14 cellular contexts compared by ENCODE assay signal in genomic region chr1:165949335-165950130, GRCh38.
DNase-seq lines count a peak whose midpoint lies in the region; ATAC-seq and TF ChIP-seq lines count a peak whose summit lies in the region.
"Had no signal": no experiment of that assay in that cellular context is flagged by ENCODE, and none has a peak within 500 bp of the region (broad histone marks: within the 10 kb centered on the region; RNA-seq: fewer than 3 reads in every experiment).

No MANE protein-coding gene starts in this region.

- CTCF ChIA-PET in activated naive CD4-positive, alpha-beta T cell treated with anti-CD3 and anti-CD28 coated beads, Interleukin-2, amount 10 ng/mL, durations not matched to agents 7 days and 5 days (lab: Charles Lee): interaction anchor here (1.0 kb wide), 1 partner anchor 7 kb away, joined by 3 read pairs; no protein-coding TSS in a partner anchor
- CTCF ChIA-PET in activated CD8-positive, alpha-beta memory T cell treated with anti-CD3 and anti-CD28 coated beads, Interleukin-2, amount 10 ng/mL, durations not matched to agents 7 days and 5 days (lab: Charles Lee): interaction anchor here (1.3 to 2.5 kb wide), 2 partner anchors 10 to 21 kb away, joined by 3 to 8 read pairs; no protein-coding TSS in a partner anchor

- peaks cover 21% of the 10 kb centered on the region for H3K27me3 Mint-ChIP-seq in activated naive CD4-positive, alpha-beta T cell treated with anti-CD3 and anti-CD28 coated beads, Interleukin-2, amount 10 ng/mL, durations not matched to agents 7 days and 5 days
- no peaks in the 10 kb centered on the region for H3K27me3 Mint-ChIP-seq in endodermal cell (ENCODE audit: insufficient read depth)
- H3K27me3 Mint-ChIP-seq in activated CD8-positive, alpha-beta memory T cell treated with anti-CD3 and anti-CD28 coated beads, Interleukin-2, amount 10 ng/mL, durations not matched to agents 7 days and 5 days: peaks cover 9% of the 10 kb centered on the region

- H3K4me3 ChIP-seq in endodermal cell (ENCODE audit: low read length) (no peak overlapping the region), smooth muscle cell (no peak overlapping the region)

- H3K4me1 ChIP-seq in endodermal cell (ENCODE audit: control insufficient read depth, insufficient read depth, low read length): no peaks in the 10 kb centered on the region
- no peaks in the 10 kb centered on the region for H3K4me1 ChIP-seq in smooth muscle cell (ENCODE audit: low read depth)

- DNase-seq in activated naive CD4-positive, alpha-beta T cell treated with anti-CD3 and anti-CD28 coated beads, Interleukin-2, amount 10 ng/mL, durations not matched to agents 7 days and 5 days: peak; percentile 34
- no peak for DNase-seq in activated naive CD4-positive, alpha-beta T cell treated with anti-CD3 and anti-CD28 coated beads, Interleukin-2, amount 50 U/mL, for 72 hours (ENCODE audit: low spot score in 2 of 2)
- DNase-seq in NCI-H1105 treated with DMSO at 0.1 percent for 48 hours (lab: John Stamatoyannopoulos, UW) (peak; percentile 91), endodermal cell (peak; percentile 89), smooth muscle cell (lab: John Stamatoyannopoulos, UW; ENCODE audit: unreplicated experiment) (peak; percentile 5), erythroblast (lab: John Stamatoyannopoulos, UW) (no peak)
- DNase-seq in activated CD8-positive, alpha-beta memory T cell treated with anti-CD3 and anti-CD28 coated beads, Interleukin-2, amount 10 ng/mL, durations not matched to agents 7 days and 5 days: no peak
- DNase-seq: DMS79 treated with DMSO at 0.1 percent for 48 hours; effector memory CD4-positive, alpha-beta T cell; left ventricle myocardium superior; NCI-H524 treated with DMSO at 0.1 percent for 48 hours; nucleus accumbens; stimulated activated CD4-positive, alpha-beta T cell treated with anti-CD3 and anti-CD28 coated beads, Interleukin-12 subunit alpha, Interleukin-12 subunit beta, amount 100 ng/mL, for 4 hours had no signal

- no peak overlapping the region for H3K4me2 ChIP-seq in smooth muscle cell

- no peak overlapping the region for H2AFZ ChIP-seq in smooth muscle cell (ENCODE audit: low read depth)

- no peaks in the 10 kb centered on the region for H3K9me3 Mint-ChIP-seq in activated naive CD4-positive, alpha-beta T cell treated with anti-CD3 and anti-CD28 coated beads, Interleukin-2, amount 10 ng/mL, durations not matched to agents 7 days and 5 days
- H3K9me3 Mint-ChIP-seq in activated naive CD4-positive, alpha-beta T cell treated with anti-CD3 and anti-CD28 coated beads, Interleukin-2, amount 50 U/mL, for 72 hours: no peaks in the 10 kb centered on the region
- no peaks in the 10 kb centered on the region for H3K9me3 Mint-ChIP-seq in endodermal cell
- H3K9me3 Mint-ChIP-seq in activated CD8-positive, alpha-beta memory T cell treated with anti-CD3 and anti-CD28 coated beads, Interleukin-2, amount 10 ng/mL, durations not matched to agents 7 days and 5 days (ENCODE audit: low read depth): no peaks in the 10 kb centered on the region

- no peak overlapping the region for H3K4me3 Mint-ChIP-seq in activated naive CD4-positive, alpha-beta T cell treated with anti-CD3 and anti-CD28 coated beads, Interleukin-2, amount 10 ng/mL, durations not matched to agents 7 days and 5 days
- H3K4me3 Mint-ChIP-seq in endodermal cell: no peak overlapping the region
- no peak overlapping the region for H3K4me3 Mint-ChIP-seq in activated CD8-positive, alpha-beta memory T cell treated with anti-CD3 and anti-CD28 coated beads, Interleukin-2, amount 10 ng/mL, durations not matched to agents 7 days and 5 days

- H3K27me3 ChIP-seq in endodermal cell (ENCODE audit: control insufficient read depth, insufficient read depth, low read length, poor library complexity, severe bottlenecking) (no peaks in the 10 kb centered on the region), smooth muscle cell (ENCODE audit: low read depth) (peaks cover 14% of the 10 kb centered on the region)

- no peak overlapping the region for H3K9ac ChIP-seq in endodermal cell (ENCODE audit: extremely low read depth, low read length, poor library complexity, severe bottlenecking)
- H3K9ac ChIP-seq in smooth muscle cell (ENCODE audit: low read depth): no peak overlapping the region

- no peaks in the 10 kb centered on the region for H3K4me1 Mint-ChIP-seq in activated naive CD4-positive, alpha-beta T cell treated with anti-CD3 and anti-CD28 coated beads, Interleukin-2, amount 10 ng/mL, durations not matched to agents 7 days and 5 days
- peaks cover 7% of the 10 kb centered on the region for H3K4me1 Mint-ChIP-seq in endodermal cell
- H3K4me1 Mint-ChIP-seq in activated CD8-positive, alpha-beta memory T cell treated with anti-CD3 and anti-CD28 coated beads, Interleukin-2, amount 10 ng/mL, durations not matched to agents 7 days and 5 days: no peaks in the 10 kb centered on the region

- no peak overlapping the region for H3K27ac Mint-ChIP-seq in activated naive CD4-positive, alpha-beta T cell treated with anti-CD3 and anti-CD28 coated beads, Interleukin-2, amount 10 ng/mL, durations not matched to agents 7 days and 5 days
- no peak overlapping the region for H3K27ac Mint-ChIP-seq in activated naive CD4-positive, alpha-beta T cell treated with anti-CD3 and anti-CD28 coated beads, Interleukin-2, amount 50 U/mL, for 72 hours
- H3K27ac Mint-ChIP-seq in endodermal cell: no peak overlapping the region
- no peak overlapping the region for H3K27ac Mint-ChIP-seq in activated CD8-positive, alpha-beta memory T cell treated with anti-CD3 and anti-CD28 coated beads, Interleukin-2, amount 10 ng/mL, durations not matched to agents 7 days and 5 days

- no peaks in the 10 kb centered on the region for H3K9me3 ChIP-seq in endodermal cell (ENCODE audit: control insufficient read depth, low read length)
- no peaks in the 10 kb centered on the region for H3K9me3 ChIP-seq in smooth muscle cell (replicated peaks; ENCODE audit: low read depth)

- H3K36me3 Mint-ChIP-seq in activated naive CD4-positive, alpha-beta T cell treated with anti-CD3 and anti-CD28 coated beads, Interleukin-2, amount 10 ng/mL, durations not matched to agents 7 days and 5 days: no peaks in the 10 kb centered on the region
- H3K36me3 Mint-ChIP-seq in activated naive CD4-positive, alpha-beta T cell treated with anti-CD3 and anti-CD28 coated beads, Interleukin-2, amount 50 U/mL, for 72 hours: no peaks in the 10 kb centered on the region
- H3K36me3 Mint-ChIP-seq in endodermal cell (ENCODE audit: low read depth): no peaks in the 10 kb centered on the region
- H3K36me3 Mint-ChIP-seq in activated CD8-positive, alpha-beta memory T cell treated with anti-CD3 and anti-CD28 coated beads, Interleukin-2, amount 10 ng/mL, durations not matched to agents 7 days and 5 days: no peaks in the 10 kb centered on the region

- 70 to 93% methylated on average over 2 to 6 of the region's 6 CpGs for WGBS in endodermal cell (ENCODE audit: insufficient coverage in 1 of 2, insufficient read length in 1 of 2), 2 experiments
- 73% methylated on average over 6 of the region's 6 CpGs for WGBS in smooth muscle cell (ENCODE audit: low lambda C conversion rate)

- no peaks in the 10 kb centered on the region for H3K79me2 ChIP-seq in smooth muscle cell (ENCODE audit: low read depth)

- ATAC-seq in activated naive CD4-positive, alpha-beta T cell treated with anti-CD3 and anti-CD28 coated beads, Interleukin-2, amount 50 U/mL, for 72 hours: no peak
- no peak for ATAC-seq in HG03139 (IDR thresholded peaks at IDR 0.05; ENCODE audit: unreplicated experiment)
- no peak for ATAC-seq in activated CD8-positive, alpha-beta memory T cell treated with anti-CD3 and anti-CD28 coated beads, Interleukin-2, amount 10 ng/mL, durations not matched to agents 7 days and 5 days
- ATAC-seq: left ventricle myocardium superior had no signal

- H3K27ac ChIP-seq in endodermal cell (ENCODE audit: low read depth, low read length) (no peak overlapping the region), smooth muscle cell (ENCODE audit: low read depth) (no peak overlapping the region)

- no peaks in the 10 kb centered on the region for H4K20me1 ChIP-seq in smooth muscle cell (ENCODE audit: low read depth)

- no peak for TF ChIP-seq POLR2A in erythroblast (IDR thresholded peaks at IDR 0.05; ENCODE audit: low read length)

- H3K36me3 ChIP-seq in endodermal cell (ENCODE audit: control insufficient read depth, insufficient read depth, low read length) (no peaks in the 10 kb centered on the region), smooth muscle cell (ENCODE audit: low read depth) (no peaks in the 10 kb centered on the region)

- H3F3A ChIP-seq in smooth muscle cell (ENCODE audit: low read depth): no peaks in the 10 kb centered on the region

- TF ChIP-seq CTCF in endodermal cell (conservative IDR thresholded peaks at IDR 0.05) (no peak), smooth muscle cell (IDR thresholded peaks at IDR 0.05; ENCODE audit: borderline replicate concordance, insufficient read depth, poor library complexity, severe bottlenecking) (no peak)

Comparison
In these comparisons a context has a peak if more than half of its experiments do, and no peak if none do; other contexts are left out.
1. DNase-seq: peak in activated naive CD4-positive, alpha-beta T cell treated with anti-CD3 and anti-CD28 coated beads, Interleukin-2, amount 10 ng/mL, durations not matched to agents 7 days and 5 days (single experiment), NCI-H1105 treated with DMSO at 0.1 percent for 48 hours (single experiment), endodermal cell (single experiment) and smooth muscle cell (single experiment); none in activated naive CD4-positive, alpha-beta T cell treated with anti-CD3 and anti-CD28 coated beads, Interleukin-2, amount 50 U/mL, for 72 hours (0 of 2), erythroblast (0 of 2) and activated CD8-positive, alpha-beta memory T cell treated with anti-CD3 and anti-CD28 coated beads, Interleukin-2, amount 10 ng/mL, durations not matched to agents 7 days and 5 days (single experiment).